19 cellular contexts compared by ENCODE assay signal in genomic region chr22:16609548-16610261, GRCh38. TPM values are rescaled to one million over a fixed set of nuclear protein-coding genes. Genes with fewer than 3 reads are reported as not detected.
DNase-seq lines count a peak whose midpoint lies in the region; ATAC-seq, FAIRE-seq and TF ChIP-seq lines count a peak whose summit lies in the region.
"Had no signal": no experiment of that assay in that cellular context is flagged by ENCODE, and none has a peak within 500 bp of the region (broad histone marks: within the 10 kb centered on the region; RNA-seq: fewer than 3 reads in every experiment).

No MANE protein-coding gene starts in this region.

- H3K27ac ChIP-seq in DND-41 (ENCODE audit: low read length): no peak overlapping the region
- no peak overlapping the region for H3K27ac ChIP-seq in K562 (ENCODE audit: extremely low read depth, low read depth, low read length)
- no peak overlapping the region for H3K27ac ChIP-seq in osteoblast (ENCODE audit: low read depth, low read length)
- H3K27ac ChIP-seq: WERI-Rb-1 had no signal

- FAIRE-seq in K562 (lab: Jason Lieb, UNC): no peak
- FAIRE-seq: H1 had no signal

- H2AFZ ChIP-seq in DND-41 (ENCODE audit: low read depth, low read length) (no peak overlapping the region), K562 (ENCODE audit: low read depth, low read length) (no peak overlapping the region), osteoblast (ENCODE audit: low read length) (no peak overlapping the region)

- H3K9me1 ChIP-seq in K562 (ENCODE audit: control insufficient read depth, insufficient read depth, low read length): no peaks in the 10 kb centered on the region

- DNase-seq in DND-41: peak; percentile 36
- DNase-seq in K562 (ENCODE audit: extremely low read depth in 1 of 4, low spot score in 3 of 4): peak in 3 of 4 experiments; percentile 35 to 67 (median 65)
- DNase-seq in cerebellum (ENCODE audit: low spot score): no peak
- no peak for DNase-seq in DMS 273 treated with DMSO at 0.1 percent for 48 hours (lab: John Stamatoyannopoulos, UW)
- no peak for DNase-seq in osteoblast (ENCODE audit: insufficient read length, low spot score, missing footprints)
- DNase-seq: activated CD8-positive, alpha-beta memory T cell treated with anti-CD3 and anti-CD28 coated beads for 24 hours; cortex of kidney; Kasumi-1; NCI-H1417 treated with DMSO at 0.1 percent for 48 hours; occipital lobe; SHP77 treated with DMSO at 0.1 percent for 48 hours; stimulated activated naive CD4-positive, alpha-beta T cell treated with Interleukin-2 at 50 U/mL for 16 hours; WERI-Rb-1 had no signal

- H3K4me3 ChIP-seq in DND-41 (ENCODE audit: low read depth in 1 of 2, low read length in 2 of 2) (no peak overlapping the region), K562 (no peak overlapping the region), iPS-11a (ENCODE audit: low read depth, low read length) (peak overlapping the region; percentile 13), skeletal muscle satellite cell (ENCODE audit: low read length) (peak overlapping the region; percentile 39), osteoblast (ENCODE audit: insufficient read depth, low read length) (no peak overlapping the region)

- TF ChIP-seq RAD21 in K562 (CRISPR knock-in tag; conservative IDR thresholded peaks at IDR 0.05 in 1 of 2, IDR thresholded peaks at IDR 0.05 in 1 of 2): no peak

- no peaks in the 10 kb centered on the region for H3K27me3 ChIP-seq in DND-41 (ENCODE audit: insufficient read depth, low read length, poor library complexity)
- no peaks in the 10 kb centered on the region for H3K27me3 ChIP-seq in K562 (ENCODE audit: control insufficient read depth in 2 of 2, insufficient read depth in 2 of 2, low read length in 2 of 2)
- no peaks in the 10 kb centered on the region for H3K27me3 ChIP-seq in skeletal muscle satellite cell (ENCODE audit: control insufficient read depth, insufficient read depth, low read length)
- no peaks in the 10 kb centered on the region for H3K27me3 ChIP-seq in osteoblast (ENCODE audit: insufficient read depth, low read length)

- H3K4me1 ChIP-seq in DND-41 (ENCODE audit: insufficient read depth, low read length) (peaks cover 19% of the 10 kb centered on the region), K562 (replicated peaks in 1 of 2; ENCODE audit: control insufficient read depth in 2 of 2, insufficient read depth in 2 of 2, low read length in 2 of 2) (peaks cover 6 to 18% of the 10 kb centered on the region in 2 experiments; a peak in 4 of 5 replicates), skeletal muscle satellite cell (ENCODE audit: control insufficient read depth, insufficient read depth, low read length) (no peaks in the 10 kb centered on the region), osteoblast (ENCODE audit: insufficient read depth, low read length) (no peaks in the 10 kb centered on the region)

- no peaks in the 10 kb centered on the region for H3K9me3 ChIP-seq in DND-41 (ENCODE audit: insufficient read depth, low read length, severe bottlenecking)
- H3K9me3 ChIP-seq in K562 (replicated peaks; ENCODE audit: control insufficient read depth, insufficient read depth, low read depth, low read length): no peaks in the 10 kb centered on the region
- H3K9me3 ChIP-seq in skeletal muscle satellite cell (replicated peaks; ENCODE audit: low read length): no peaks in the 10 kb centered on the region
- H3K9me3 ChIP-seq in osteoblast (ENCODE audit: low read depth, low read length): no peaks in the 10 kb centered on the region

- H3K9ac ChIP-seq in DND-41 (ENCODE audit: low read depth, low read length) (no peak overlapping the region), K562 (ENCODE audit: insufficient read depth in 1 of 2, low read depth in 2 of 2, low read length in 2 of 2) (no peak overlapping the region), skeletal muscle satellite cell (ENCODE audit: low read depth, low read length) (no peak overlapping the region)

- WGBS in K562 (ENCODE audit: insufficient coverage, low coverage, missing lambda C conversion rate): 74% methylated on average over 76 of the region's 77 CpGs

- TF ChIP-seq EP300 in K562 (IDR thresholded peaks at IDR 0.05; ENCODE audit: low read length): no peak

- TF ChIP-seq CTCF in DND-41 (IDR thresholded peaks at IDR 0.05; ENCODE audit: borderline replicate concordance, extremely low read depth, low read length, poor library complexity, severe bottlenecking) (no peak), K562 (IDR thresholded peaks at IDR 0.05 in 2 of 3, conservative IDR thresholded peaks at IDR 0.05 in 1 of 3; ENCODE audit: insufficient read depth in 2 of 3, low read depth in 1 of 3, low read length in 3 of 3) (no peak), osteoblast (IDR thresholded peaks at IDR 0.05; ENCODE audit: extremely low read depth, low read depth, low read length) (no peak)

- H3K4me2 ChIP-seq in DND-41 (ENCODE audit: insufficient read depth, low read length) (no peak overlapping the region), K562 (ENCODE audit: insufficient read depth, low read length) (no peak overlapping the region), skeletal muscle satellite cell (ENCODE audit: low read length) (peak overlapping the region; percentile 47), osteoblast (ENCODE audit: insufficient read depth, low read length) (no peak overlapping the region)

- in situ Hi-C loops in K562 (cut with MboI): no loop called here

- CTCF ChIA-PET in K562 (lab: Yijun Ruan, JAX; ENCODE audit: low intra/inter-chr PET ratio): no interaction called here

- POLR2A ChIA-PET in K562 (lab: Yijun Ruan, JAX): no interaction called here

- ATAC-seq in DND-41 (ENCODE audit: insufficient read depth, low read depth) (no peak), K562 (no peak), GM21528 (IDR thresholded peaks at IDR 0.05; ENCODE audit: low FRiP score, unreplicated experiment) (no peak)
- ATAC-seq: activated T-helper 17 cell treated with anti-CD3 and anti-CD28 coated beads, Interleukin-2, amount 50 U/mL, for 72 hours had no signal

- peaks cover 37% of the 10 kb centered on the region for H4K20me1 ChIP-seq in DND-41 (ENCODE audit: insufficient read depth, low read length)
- H4K20me1 ChIP-seq in K562 (replicated peaks; ENCODE audit: control insufficient read depth, insufficient read depth, low read length): peaks cover 11% of the 10 kb centered on the region; the same call in 1 of the 2 replicates
- no peaks in the 10 kb centered on the region for H4K20me1 ChIP-seq in osteoblast (ENCODE audit: insufficient read depth, low read length)

- intact Hi-C loops in K562 (cut with micrococcal nuclease): no loop called here

- peaks cover 73% of the 10 kb centered on the region for H3K79me2 ChIP-seq in DND-41 (ENCODE audit: insufficient read depth, low read length)
- peaks cover 78% of the 10 kb centered on the region for H3K79me2 ChIP-seq in K562 (ENCODE audit: control insufficient read depth, insufficient read depth, low read length)
- no peaks in the 10 kb centered on the region for H3K79me2 ChIP-seq in osteoblast (ENCODE audit: insufficient read depth, low read length)

- H3K36me3 ChIP-seq in DND-41 (ENCODE audit: insufficient read depth, low read length): peaks cover 28% of the 10 kb centered on the region
- peaks cover 51% of the 10 kb centered on the region for H3K36me3 ChIP-seq in K562 (ENCODE audit: control insufficient read depth, insufficient read depth, low read length)
- no peaks in the 10 kb centered on the region for H3K36me3 ChIP-seq in skeletal muscle satellite cell (ENCODE audit: insufficient read depth, low read length)
- no peaks in the 10 kb centered on the region for H3K36me3 ChIP-seq in osteoblast (ENCODE audit: insufficient read depth, low read length)
- H3K36me3 ChIP-seq: WERI-Rb-1 had no signal

- BruUV-seq in K562 (replicated peaks; lab: Mats Ljungman, UMichigan): no TSS peak

- no peak for TF ChIP-seq POLR2A in K562 (conservative IDR thresholded peaks at IDR 0.05)

TF ChIP-seq in K562, 482 proteins besides CTCF, POLR2A, EP300 and RAD21 (continues in another document):
- TF ChIP-seq SRSF7 (optimal IDR thresholded peaks at IDR 0.05; ENCODE audit: low read depth, low read length) (peak; percentile 73), E2F1 (CRISPR knock-in tag; IDR thresholded peaks at IDR 0.05) (no peak)

RNA-seq across cellular contexts. Expression of gene CCT8L2, which starts 17.1 kb away (rescaled TPM):
- not detected in 2 replicates for total RNA-seq in K562 (2011; cell fraction: chromatin; rRNA removed; ENCODE audit: low replicate concordance)
- total RNA-seq in K562 (2011; cell fraction: nucleolus; rRNA removed): not detected in 2 replicates
- total RNA-seq in K562 (2011; cell fraction: nucleoplasm; rRNA removed): not detected in 2 replicates
- not detected in 2 replicates for total RNA-seq in K562 (2014; rRNA removed)
- not detected in 2 replicates for total RNA-seq in K562 (2014; rRNA removed; fragmentation: Illumina TruSeq; extraction: Trizol)
- total RNA-seq in K562 (2015; rRNA removed; fragmentation: Illumina TruSeq; extraction: Trizol): not detected in 2 replicates
- total RNA-seq in K562 (2021): not detected in 2 replicates
- not detected in 2 replicates for polyA plus RNA-seq in K562 (2011; rRNA removed)
- not detected in 2 replicates for polyA plus RNA-seq in K562 (2011; cell fraction: cytosol; rRNA removed)
- not detected in 2 replicates for polyA plus RNA-seq in K562 (2011; cell fraction: nucleus; rRNA removed)
- polyA plus RNA-seq in K562 (2012): 0.04 and 0.06 TPM in 2 replicates
- not detected in 2 replicates for polyA plus RNA-seq in K562 (2014; fragmentation: Illumina TruSeq; extraction: Trizol)
- not detected for polyA plus RNA-seq in K562 (2014; fragmentation: Nextera tagmentation; extraction: Ambion mirVana)
- polyA plus RNA-seq in K562 (2014; rRNA removed): 0.13 TPM in 1 of 2 replicates, not detected in the other
- polyA minus RNA-seq in K562 (2011; rRNA and poly(A)+ RNA removed): not detected in 2 replicates
- not detected in 2 replicates for polyA minus RNA-seq in K562 (2011; cell fraction: cytosol; rRNA and poly(A)+ RNA removed)
- polyA minus RNA-seq in K562 (2011; cell fraction: nucleus; rRNA and poly(A)+ RNA removed): not detected in 2 replicates
- not detected in 2 replicates for total RNA-seq in skeletal muscle satellite cell (2012; rRNA removed)
- total RNA-seq in cerebellum: not detected
- total RNA-seq in osteoblast: not detected in 2 replicates
- total RNA-seq: activated T-helper 17 cell treated with anti-CD3 and anti-CD28 coated beads, Interleukin-2, amount 50 U/mL, for 72 hours; H1; occipital lobe had no signal
- polyA plus RNA-seq: esophagus, H1 had no signal

Comparison
In these comparisons a context has a peak if more than half of its experiments do, and no peak if none do; other contexts are left out.
1. DNase-seq: peak in DND-41 (single experiment) and K562 (3 of 4); none in cerebellum (single experiment), DMS 273 treated with DMSO at 0.1 percent for 48 hours (single experiment) and osteoblast (single experiment).
2. H3K4me3 ChIP-seq: peak in iPS-11a (single experiment) and skeletal muscle satellite cell (single experiment); none in DND-41 (0 of 2), K562 (single experiment) and osteoblast (single experiment).